ENCODE assay signal across 8 cellular contexts in genomic region chr5:66144799-66145390, GRCh38. TPM values are rescaled to one million over a fixed set of nuclear protein-coding genes. Genes with fewer than 3 reads are reported as not detected.
DNase-seq lines count a peak whose midpoint lies in the region; ATAC-seq and TF ChIP-seq lines count a peak whose summit lies in the region.

No MANE protein-coding gene starts in this region.

- DNase-seq in Caco-2 (no peak), PC-3 (no peak), colonic mucosa (no peak), transverse colon (no peak)
- no peak for DNase-seq in activated effector memory CD4-positive, alpha-beta T cell treated with anti-CD3 and anti-CD28 coated beads, Interleukin-2, amount 50 U/mL, for 16 hours

- H3K9me2 ChIP-seq in PC-3 (replicated peaks; ENCODE audit: low read length) = no peaks in the 10 kb centered on the region

- intact Hi-C loops in Caco-2 (cut with micrococcal nuclease; ENCODE audit: unreplicated experiment) (loop anchor here (2.0 to 10.0 kb wide), 2 partner anchors 218 to 420 kb away; partner anchors contain the start of genes ERBIN, NLN and SGTB), PC-3 (cut with micrococcal nuclease) (loop anchor here (10.0 kb wide), 2 partner anchors 220 to 380 kb away; partner anchors contain the start of gene ERBIN), colonic mucosa (cut with DNase I) (loop anchor here (10.0 kb wide), 1 partner anchor 420 kb away; the partner anchor contains the start of genes NLN and SGTB), transverse colon (cut with DNase I; ENCODE audit: low total_unique reads) (loop anchor here (10.0 kb wide), 1 partner anchor 220 kb away; the partner anchor contains the start of gene ERBIN)

- no peak for TF ChIP-seq EP300 in transverse colon (IDR thresholded peaks at IDR 0.05; ENCODE audit: low read depth)

- H2AFZ ChIP-seq in PC-3 (ENCODE audit: low read length) = peak overlapping the region; percentile 75

- peak overlapping the region; percentile 67 for H3K4me3 ChIP-seq in Caco-2 (ENCODE audit: low read depth, low read length)
- peak overlapping the region; percentile 85 for H3K4me3 ChIP-seq in PC-3 (ENCODE audit: low read length)
- H3K4me3 ChIP-seq in colonic mucosa = peak overlapping the region; percentile 68
- H3K4me3 ChIP-seq in mesodermal cell (ENCODE audit: extremely low read depth, insufficient read depth, low read length, poor library complexity, severe bottlenecking) = peak overlapping the region; percentile 91
- H3K4me3 ChIP-seq in transverse colon = peak overlapping the region; percentile 63 to 84 (median 74)

- in situ Hi-C loops in transverse colon (cut with MboI; ENCODE audit: low pct_ligation_motif_present in 1 of 4, low pct_unique_long_range_greater_than_20kb in 1 of 4, low sequenced_read_pairs in 3 of 4) = loop anchor here in 2 of 4 donors (10.0 to 25.0 kb wide), 2 partner anchors 220 to 408 kb away; partner anchors contain the start of gene ERBIN (in 2 of the 2)

- H3K9me3 ChIP-seq in Caco-2 (no peaks in the 10 kb centered on the region), PC-3 (ENCODE audit: low read length) (no peaks in the 10 kb centered on the region), colonic mucosa (no peaks in the 10 kb centered on the region), mesodermal cell (ENCODE audit: control insufficient read depth, low read length) (no peaks in the 10 kb centered on the region), transverse colon (no peaks in the 10 kb centered on the region)

- H3K79me2 ChIP-seq in PC-3 (ENCODE audit: low read length) = peaks cover 56% of the 10 kb centered on the region

- H3K4me1 ChIP-seq in Caco-2 (peaks cover 9% of the 10 kb centered on the region; the same call in 1 of the 2 replicates), PC-3 (ENCODE audit: insufficient read depth, low read length) (no peaks in the 10 kb centered on the region), colonic mucosa (peaks cover 3% of the 10 kb centered on the region), mesodermal cell (ENCODE audit: control insufficient read depth, insufficient read depth, low read length, poor library complexity, severe bottlenecking) (no peaks in the 10 kb centered on the region), transverse colon (peaks cover 17 to 36% (median 30%) of the 10 kb centered on the region in 4 donors)

- no peaks in the 10 kb centered on the region for H3K4me1 Mint-ChIP-seq in Caco-2 (ENCODE audit: low read depth, unreplicated experiment)

- H3K4me2 ChIP-seq in PC-3 (ENCODE audit: low read length) = peak overlapping the region; percentile 85

- no peaks in the 10 kb centered on the region for H3F3A ChIP-seq in PC-3 (ENCODE audit: low read length, unreplicated experiment)

- no peak for TF ChIP-seq CTCF in Caco-2 (IDR thresholded peaks at IDR 0.05; ENCODE audit: insufficient read depth in 1 of 2, low read depth in 1 of 2, low read length in 1 of 2, severe bottlenecking in 1 of 2, unreplicated experiment in 1 of 2)
- no peak for TF ChIP-seq CTCF in PC-3 (conservative IDR thresholded peaks at IDR 0.05; ENCODE audit: low read depth, low read length)
- no peak for TF ChIP-seq CTCF in colonic mucosa (IDR thresholded peaks at IDR 0.05)
- TF ChIP-seq CTCF in transverse colon (IDR thresholded peaks at IDR 0.05) = no peak

- H3K9ac ChIP-seq in PC-3 (ENCODE audit: low read length) (peak overlapping the region; percentile 89), colonic mucosa (ENCODE audit: low read depth in 2 of 2, low read length in 2 of 2) (peak overlapping the region; percentile 91 to 93)

- peak overlapping the region; percentile 99 for H3K27ac Mint-ChIP-seq in Caco-2 (ENCODE audit: unreplicated experiment)

- H3K27me3 Mint-ChIP-seq in Caco-2 (ENCODE audit: insufficient read depth, unreplicated experiment) = peaks cover 6% of the 10 kb centered on the region

- H3K9me3 Mint-ChIP-seq in Caco-2 (ENCODE audit: unreplicated experiment) = no peaks in the 10 kb centered on the region

- TF ChIP-seq POLR2A in transverse colon (IDR thresholded peaks at IDR 0.05) = no peak

- CTCF ChIA-PET in Caco-2 (lab: Charles Lee) = no interaction called here
- CTCF ChIA-PET in PC-3 (lab: Charles Lee) = no interaction called here

- WGBS in mesodermal cell (ENCODE audit: insufficient coverage in 2 of 2), 2 experiments = 0% methylated on average over 17 to 19 of the region's 25 CpGs
- WGBS in transverse colon (ENCODE audit: low coverage in 1 of 2), 2 donors = 0% methylated on average over 5 to 25 of the region's 25 CpGs

- BruUV-seq in Caco-2 (replicated peaks; lab: Mats Ljungman, UMichigan) (no TSS peak), PC-3 (replicated peaks; lab: Mats Ljungman, UMichigan) (no TSS peak)

- H3K4me3 Mint-ChIP-seq in Caco-2 (ENCODE audit: unreplicated experiment) = peak overlapping the region; percentile 87

- H3K27me3 ChIP-seq in Caco-2 (replicated peaks; ENCODE audit: control insufficient read depth, insufficient read depth, low read length) (no peaks in the 10 kb centered on the region), PC-3 (ENCODE audit: low read length) (no peaks in the 10 kb centered on the region), colonic mucosa (no peaks in the 10 kb centered on the region), transverse colon (no peaks in the 10 kb centered on the region)

- peaks cover 6% of the 10 kb centered on the region; the same call in 1 of the 2 replicates for H4K20me1 ChIP-seq in PC-3 (ENCODE audit: low read length)

- H3K27ac ChIP-seq in PC-3 (ENCODE audit: low read length) (peak overlapping the region; percentile 80), colonic mucosa (peak overlapping the region; percentile 100), mesodermal cell (ENCODE audit: low read depth, low read length, severe bottlenecking) (peak overlapping the region; percentile 97), transverse colon (peak overlapping the region; percentile 97 to 99 (median 99))

- H3K36me3 Mint-ChIP-seq in Caco-2 (ENCODE audit: insufficient read depth, unreplicated experiment) = peaks cover 16% of the 10 kb centered on the region

- POLR2A ChIA-PET in Caco-2 (lab: Charles Lee) (interaction anchor here (0.5 to 1.1 kb wide), 6 partner anchors 8 to 979 kb away, joined by 3 to 7 read pairs (median 4); no protein-coding TSS in a partner anchor), PC-3 (lab: Charles Lee; ENCODE audit: unreplicated experiment) (interaction anchor here (0.6 kb wide), 1 partner anchor 19 kb away, joined by 8 read pairs; no protein-coding TSS in a partner anchor)

- ATAC-seq in GM19328 (IDR thresholded peaks at IDR 0.05; ENCODE audit: unreplicated experiment) = peak; percentile 43
- peak; percentile 41 for ATAC-seq in HG03342 (IDR thresholded peaks at IDR 0.05; ENCODE audit: unreplicated experiment)
- ATAC-seq in PC-3 = peak; percentile 37

- H3K36me3 ChIP-seq in Caco-2 (ENCODE audit: control insufficient read depth, insufficient read depth, low read length) = no peaks in the 10 kb centered on the region
- no peaks in the 10 kb centered on the region; the same call in 1 of the 2 replicates for H3K36me3 ChIP-seq in PC-3 (ENCODE audit: low read depth, low read length)
- no peaks in the 10 kb centered on the region for H3K36me3 ChIP-seq in colonic mucosa
- H3K36me3 ChIP-seq in mesodermal cell (ENCODE audit: control insufficient read depth, insufficient read depth, low read length) = peaks cover 18% of the 10 kb centered on the region
- no peaks in the 10 kb centered on the region for H3K36me3 ChIP-seq in transverse colon

RNA-seq across cellular contexts. Expression of gene SREK1, which starts 0.8 kb away (rescaled TPM):
- total RNA-seq in Caco-2 (2022) = 81.4 and 95.6 TPM in 2 replicates
- 34.8 and 43.1 TPM in 2 replicates for total RNA-seq in PC-3 (2014; rRNA removed)
- total RNA-seq in colonic mucosa = 10 to 100 TPM; 51.4 to 57.5 TPM
- 39.8 TPM for polyA plus RNA-seq in mesodermal cell (2013, experiment 1 of 2)
- 46.0 TPM for polyA plus RNA-seq in mesodermal cell (2013, experiment 2 of 2)
- 100 to 1,000 TPM in 3 of 4 donors, 10 to 100 TPM in 1; 81.6 to 152 (median 129) TPM for total RNA-seq in transverse colon
